Comparison of ENCODE assay signal across 1 cellular context in genomic region chr22:50192056-50192824, GRCh38.
TF ChIP-seq lines count a peak whose summit lies in the region.

No MANE protein-coding gene starts in this region.

TF ChIP-seq in GM23338, 12 proteins besides CTCF, POLR2A, EP300 and RAD21:
- TF ChIP-seq CREB1 (CRISPR knock-in tag; IDR thresholded peaks at IDR 0.05; ENCODE audit: low read depth) (no peak), NANOG (IDR thresholded peaks at IDR 0.05; ENCODE audit: borderline replicate concordance) (no peak), ETS1 (IDR thresholded peaks at IDR 0.05) (no peak), EZH2phosphoT487 (IDR thresholded peaks at IDR 0.05; ENCODE audit: unreplicated experiment) (no peak), POLR2AphosphoS5 (IDR thresholded peaks at IDR 0.05; ENCODE audit: low read depth) (no peak), EZH2 (IDR thresholded peaks at IDR 0.05; ENCODE audit: low read depth, unreplicated experiment) (no peak), STAT1 (IDR thresholded peaks at IDR 0.05; ENCODE audit: unreplicated experiment) (no peak), JUNB (IDR thresholded peaks at IDR 0.05; ENCODE audit: unreplicated experiment) (no peak)
